In genomic region chr11:113314389-113315301, GRCh38 we compare ENCODE assay signal across 8 cellular contexts. TPM values are rescaled to one million over a fixed set of nuclear protein-coding genes. Genes with fewer than 3 reads are reported as not detected.
DNase-seq lines count a peak whose midpoint lies in the region; ATAC-seq and TF ChIP-seq lines count a peak whose summit lies in the region.

TTC12 (plus strand) TSS chr11:113314583; CDS start chr11:113316258, 1,675 bp downstream.

- peaks cover 0 to 25% of the 10 kb centered on the region in 2 experiments; a peak in 1 of 3 replicates for H3K36me3 ChIP-seq in HEK293 (ENCODE audit: control insufficient read depth in 2 of 2, insufficient read depth in 1 of 2, low read length in 2 of 2)
- H3K36me3 ChIP-seq in ascending aorta, result peaks cover 0 to 5% of the 10 kb centered on the region in 2 donors
- no peaks in the 10 kb centered on the region for H3K36me3 ChIP-seq in rectal smooth muscle tissue (ENCODE audit: control insufficient read depth, insufficient read depth, low read length)
- H3K36me3 ChIP-seq in uterus, result no peaks in the 10 kb centered on the region

- no peak for TF ChIP-seq CTCF in HEK293 (tag by site-specific recombination; IDR thresholded peaks at IDR 0.05)
- no peak for TF ChIP-seq CTCF in NB4 (IDR thresholded peaks at IDR 0.05; ENCODE audit: low read depth, low read length)
- TF ChIP-seq CTCF in ascending aorta (IDR thresholded peaks at IDR 0.05), result no peak
- TF ChIP-seq CTCF in uterus (IDR thresholded peaks at IDR 0.05), result no peak

- peak within 1 kb of the TSS; percentile 70 for H3K4me3 ChIP-seq in GM08714 (ENCODE audit: low read length)
- peak within 1 kb of the TSS; percentile 92 for H3K4me3 ChIP-seq in HEK293 (ENCODE audit: low read depth, low read length)
- peak within 1 kb of the TSS; percentile 62 for H3K4me3 ChIP-seq in NB4 (ENCODE audit: low read depth, low read length)
- H3K4me3 ChIP-seq in ascending aorta, result peak within 1 kb of the TSS; percentile 66 to 72
- H3K4me3 ChIP-seq in rectal smooth muscle tissue (ENCODE audit: low read length), result peak within 1 kb of the TSS; percentile 93
- H3K4me3 ChIP-seq in uterus, result peak within 1 kb of the TSS; percentile 61 to 62

- intact Hi-C loops in ascending aorta (cut with DNase I), result loop anchor here (1.0 to 10.0 kb wide), 5 partner anchors 218 to 1240 kb away; partner anchors contain the start of genes NKAPD1, PIH1D2, PTS and USP28
- intact Hi-C loops in uterus (cut with DNase I; ENCODE audit: low total_unique reads), result no loop called here

- peak; percentile 98 for ATAC-seq in T-helper 17 cell

- no peaks in the 10 kb centered on the region for H3K27me3 Mint-ChIP-seq in T-helper 17 cell

- H3K9me3 ChIP-seq in HEK293 (ENCODE audit: control insufficient read depth, insufficient read depth, low read depth, low read length), result no peaks in the 10 kb centered on the region
- no peaks in the 10 kb centered on the region for H3K9me3 ChIP-seq in T-helper 17 cell (ENCODE audit: control insufficient read depth, low read length, poor library complexity, severe bottlenecking)
- H3K9me3 ChIP-seq in ascending aorta, result no peaks in the 10 kb centered on the region
- no peaks in the 10 kb centered on the region for H3K9me3 ChIP-seq in uterus

- CTCF ChIA-PET in HEK293 (lab: Yijun Ruan, JAX), result interaction anchor here (0.6 to 2.9 kb wide), 7 partner anchors 8 to 795 kb away, joined by 3 to 14 read pairs (median 4); no protein-coding TSS in a partner anchor

- no peak for TF ChIP-seq POLR2A in NB4 (IDR thresholded peaks at IDR 0.05; ENCODE audit: extremely low read depth, insufficient read length)
- TF ChIP-seq POLR2A in uterus (IDR thresholded peaks at IDR 0.05), result peak in 1 of 2 donors; percentile 60

- H3K27ac ChIP-seq in HEK293 (ENCODE audit: extremely low read depth, low read depth, low read length) (peak within 1 kb of the TSS; percentile 48; the same call in 1 of the 2 replicates), ascending aorta (peak within 1 kb of the TSS; percentile 81 to 93), rectal smooth muscle tissue (ENCODE audit: low read depth, low read length) (peak within 1 kb of the TSS; percentile 90), uterus (peak within 1 kb of the TSS; percentile 84 to 86)

- no peaks in the 10 kb centered on the region for H3K27me3 ChIP-seq in ascending aorta
- no peaks in the 10 kb centered on the region for H3K27me3 ChIP-seq in rectal smooth muscle tissue (ENCODE audit: control insufficient read depth, insufficient read depth, low read length)
- H3K27me3 ChIP-seq in uterus, result no peaks in the 10 kb centered on the region

- POLR2A ChIA-PET in HEK293 (lab: Yijun Ruan, JAX), result interaction anchor here (0.6 to 1.5 kb wide), 6 partner anchors 8 to 389 kb away, joined by 3 to 4 read pairs (median 3); no protein-coding TSS in a partner anchor

- peak; percentile 91 for DNase-seq in NB4 (ENCODE audit: low read depth)
- peak; percentile 84 to 90 (median 86) for DNase-seq in T-helper 17 cell
- peak; percentile 65 to 95 for DNase-seq in ascending aorta (ENCODE audit: low spot score in 2 of 2)
- DNase-seq in hepatic stellate cell (ENCODE audit: low spot score), result peak; percentile 85
- DNase-seq in uterus, result peak; percentile 90 to 91

- peaks cover 30% of the 10 kb centered on the region for H3K4me1 Mint-ChIP-seq in T-helper 17 cell

- peaks cover 8% of the 10 kb centered on the region for H3K36me3 Mint-ChIP-seq in T-helper 17 cell (ENCODE audit: low read depth)

- H3K9ac ChIP-seq in rectal smooth muscle tissue (ENCODE audit: low read length), result peak within 1 kb of the TSS; percentile 67

- H3K4me1 ChIP-seq in HEK293 (ENCODE audit: control insufficient read depth, insufficient read depth, low read length), result no peaks in the 10 kb centered on the region; the same call in 1 of the 2 replicates
- no peaks in the 10 kb centered on the region for H3K4me1 ChIP-seq in ascending aorta
- H3K4me1 ChIP-seq in rectal smooth muscle tissue (ENCODE audit: control insufficient read depth, insufficient read depth, low read length), result peaks cover 11% of the 10 kb centered on the region
- peaks cover 0 to 8% of the 10 kb centered on the region in 2 donors for H3K4me1 ChIP-seq in uterus

- H3K4me3 Mint-ChIP-seq in T-helper 17 cell, result peak within 1 kb of the TSS; percentile 84

- peak within 1 kb of the TSS; percentile 93 for H3K27ac Mint-ChIP-seq in T-helper 17 cell

TF ChIP-seq in HEK293, 187 proteins besides CTCF, POLR2A, EP300 and RAD21 (continues in another document):
- TF ChIP-seq HOXA7 (CRISPR knock-in tag; IDR thresholded peaks at IDR 0.05; ENCODE audit: borderline replicate concordance), result no peak
- TF ChIP-seq INSM2 (tag by site-specific recombination; IDR thresholded peaks at IDR 0.05), result no peak
- TF ChIP-seq ZNF785 (tag by site-specific recombination; IDR thresholded peaks at IDR 0.05), result peak; percentile 58; the same call in 1 of the 2 replicates
- TF ChIP-seq ZNF707 (tag by site-specific recombination; IDR thresholded peaks at IDR 0.05), result no peak
- TF ChIP-seq ZNF571 (tag by site-specific recombination; IDR thresholded peaks at IDR 0.05), result no peak
- no peak for TF ChIP-seq ZNF398 (tag by site-specific recombination; IDR thresholded peaks at IDR 0.05)
- TF ChIP-seq ZNF140 (tag by site-specific recombination; IDR thresholded peaks at IDR 0.05), result no peak
- no peak for TF ChIP-seq ZNF639 (tag by site-specific recombination; IDR thresholded peaks at IDR 0.05)
- TF ChIP-seq KLF9 (tag by site-specific recombination; IDR thresholded peaks at IDR 0.05; ENCODE audit: low read depth), result peak; percentile 83
- no peak for TF ChIP-seq ZNF23 (tag by site-specific recombination; IDR thresholded peaks at IDR 0.05; ENCODE audit: borderline replicate concordance)
- TF ChIP-seq ZNF560 (tag by site-specific recombination; IDR thresholded peaks at IDR 0.05; ENCODE audit: borderline replicate concordance), result no peak
- TF ChIP-seq ZBTB48 (tag by site-specific recombination; IDR thresholded peaks at IDR 0.05), result peak; percentile 28; the same call in 1 of the 2 replicates
- no peak for TF ChIP-seq ZNF214 (tag by site-specific recombination; IDR thresholded peaks at IDR 0.05; ENCODE audit: borderline replicate concordance)
- no peak for TF ChIP-seq ZNF274 (IDR thresholded peaks at IDR 0.05; ENCODE audit: low read length)
- TF ChIP-seq ZNF274 (tag by site-specific recombination; IDR thresholded peaks at IDR 0.05; ENCODE audit: borderline replicate concordance), result no peak
- TF ChIP-seq ZSCAN5A (tag by site-specific recombination; IDR thresholded peaks at IDR 0.05), result no peak
- TF ChIP-seq ZNF530 (tag by site-specific recombination; IDR thresholded peaks at IDR 0.05; ENCODE audit: low read depth), result no peak
- no peak for TF ChIP-seq SALL2 (tag by site-specific recombination; IDR thresholded peaks at IDR 0.05; ENCODE audit: borderline replicate concordance)
- TF ChIP-seq ZNF404 (tag by site-specific recombination; IDR thresholded peaks at IDR 0.05), result no peak
- TF ChIP-seq ZNF324 (tag by site-specific recombination; IDR thresholded peaks at IDR 0.05), result no peak

RNA-seq across cellular contexts. Expression of gene TTC12, which starts in this region (rescaled TPM):
- total RNA-seq in T-helper 17 cell, result 10 to 100 TPM; 31.1 to 36.5 TPM
- total RNA-seq in ascending aorta, result 3.0 TPM
- total RNA-seq in uterus, result 10 to 100 TPM in 2 of 4 donors, 1 to 10 TPM in 2; 2.4 to 27.5 (median 17.1) TPM

Comparison
In these comparisons a context has a peak if more than half of its experiments do, and no peak if none do; other contexts are left out.
1. Peak in every context shown above with its lines: DNase-seq, ATAC-seq, H3K4me3 ChIP-seq and H3K27ac ChIP-seq.